In the genomic region with DNA sequence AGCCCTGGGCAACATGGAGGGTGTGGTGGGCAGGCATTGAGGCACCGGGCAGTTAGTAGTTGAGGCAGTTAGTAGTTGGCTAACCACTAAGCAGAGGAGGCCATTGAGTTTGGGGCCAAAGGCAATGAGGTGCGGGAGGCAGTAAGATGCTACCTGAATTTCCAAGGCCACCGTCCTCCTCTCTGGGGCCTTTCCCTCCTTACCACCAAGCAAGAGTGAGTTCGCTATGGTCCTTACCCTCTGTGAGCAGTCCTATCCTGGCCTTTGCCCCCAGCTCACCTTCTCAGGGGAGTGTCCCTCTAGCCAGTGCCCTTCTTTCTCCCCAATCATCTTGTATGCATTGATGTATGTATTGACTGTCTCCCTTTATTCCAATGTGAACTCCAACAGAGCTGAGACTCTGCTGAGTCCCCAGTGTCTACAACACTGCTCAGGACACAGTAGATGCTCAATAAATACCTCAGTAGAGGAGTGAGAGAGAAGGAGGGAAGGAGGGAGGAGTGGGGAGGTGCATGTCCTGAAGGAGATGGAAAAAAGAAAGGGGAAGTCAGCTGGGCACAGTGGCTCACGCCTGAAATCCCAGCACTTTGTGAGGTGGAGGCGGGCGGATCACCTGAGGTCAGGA, we compare ENCODE assay signal across 2 cellular contexts.
TF ChIP-seq lines count a peak whose summit lies in the region.

No MANE protein-coding gene starts in this region.

TF ChIP-seq in HEK293, 187 proteins besides CTCF, POLR2A, EP300 and RAD21:
- TF ChIP-seq ZNF174 (tag by site-specific recombination; IDR thresholded peaks at IDR 0.05) (no peak), ZNF664 (tag by site-specific recombination; IDR thresholded peaks at IDR 0.05) (peak; percentile 70; the same call in 1 of the 2 replicates), MEIS1 (CRISPR knock-in tag; IDR thresholded peaks at IDR 0.05; ENCODE audit: borderline replicate concordance) (no peak), ZNF175 (tag by site-specific recombination; IDR thresholded peaks at IDR 0.05) (no peak)

TF ChIP-seq in K562, 482 proteins besides CTCF, POLR2A, EP300 and RAD21:
- TF ChIP-seq EGR1 (conservative IDR thresholded peaks at IDR 0.05) (no peak), RBM25 (IDR thresholded peaks at IDR 0.05; ENCODE audit: low read depth, low read length, severe bottlenecking) (peak; percentile 27), ZC3H11A (IDR thresholded peaks at IDR 0.05; ENCODE audit: low read depth, low read length) (no peak), SMARCE1 (IDR thresholded peaks at IDR 0.05) (no peak)
- TF ChIP-seq, protein P1, sequence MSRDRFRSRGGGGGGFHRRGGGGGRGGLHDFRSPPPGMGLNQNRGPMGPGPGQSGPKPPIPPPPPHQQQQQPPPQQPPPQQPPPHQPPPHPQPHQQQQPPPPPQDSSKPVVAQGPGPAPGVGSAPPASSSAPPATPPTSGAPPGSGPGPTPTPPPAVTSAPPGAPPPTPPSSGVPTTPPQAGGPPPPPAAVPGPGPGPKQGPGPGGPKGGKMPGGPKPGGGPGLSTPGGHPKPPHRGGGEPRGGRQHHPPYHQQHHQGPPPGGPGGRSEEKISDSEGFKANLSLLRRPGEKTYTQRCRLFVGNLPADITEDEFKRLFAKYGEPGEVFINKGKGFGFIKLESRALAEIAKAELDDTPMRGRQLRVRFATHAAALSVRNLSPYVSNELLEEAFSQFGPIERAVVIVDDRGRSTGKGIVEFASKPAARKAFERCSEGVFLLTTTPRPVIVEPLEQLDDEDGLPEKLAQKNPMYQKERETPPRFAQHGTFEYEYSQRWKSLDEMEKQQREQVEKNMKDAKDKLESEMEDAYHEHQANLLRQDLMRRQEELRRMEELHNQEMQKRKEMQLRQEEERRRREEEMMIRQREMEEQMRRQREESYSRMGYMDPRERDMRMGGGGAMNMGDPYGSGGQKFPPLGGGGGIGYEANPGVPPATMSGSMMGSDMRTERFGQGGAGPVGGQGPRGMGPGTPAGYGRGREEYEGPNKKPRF (IDR thresholded peaks at IDR 0.05; ENCODE audit: low read depth, low read length): no peak
